ENCODE assay signal across 27 cellular contexts in the genomic region with DNA sequence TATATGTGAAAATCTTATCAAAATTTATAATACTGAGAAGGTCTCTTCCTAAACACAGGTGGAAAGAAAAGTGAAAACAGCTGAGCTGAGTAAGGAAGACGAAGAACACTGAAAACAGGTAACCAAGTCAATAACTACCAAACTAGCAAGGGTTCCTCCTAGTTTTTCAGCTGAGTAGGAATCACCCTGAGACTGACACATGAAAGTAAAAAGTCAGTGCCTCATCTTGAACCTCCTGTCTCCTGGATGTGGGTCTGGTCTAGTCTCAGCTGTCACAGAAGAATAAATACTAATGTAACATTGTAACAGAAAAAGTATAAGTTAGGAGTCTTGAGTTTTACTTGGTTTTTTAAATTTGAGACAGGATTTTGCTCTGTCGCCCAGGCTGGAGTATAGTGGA.
DNase-seq lines count a peak whose midpoint lies in the region; ATAC-seq lines count a peak whose summit lies in the region.
"Had no signal": no experiment of that assay in that cellular context is flagged by ENCODE, and none has a peak within 500 bp of the region (broad histone marks: within the 10 kb centered on the region; RNA-seq: fewer than 3 reads in every experiment).

No MANE protein-coding gene starts in this region.

- peak overlapping the region in 5 of 11 experiments; percentile 18 to 71 (median 61); a peak in 9 of 22 replicates for H3K4me2 ChIP-seq in BLaER1 treated with 17β-estradiol and CSF1 and Interleukin-3, amounts not matched to agents 10 nM and 100 nM
- H3K4me2 ChIP-seq: BLaER1 had no signal

- intact Hi-C loops in sciatic nerve (cut with DNase I): no loop called here

- peaks cover 2% of the 10 kb centered on the region for H3K4me1 Mint-ChIP-seq in memory B cell
- H3K4me1 Mint-ChIP-seq: stimulated activated effector memory CD8-positive, alpha-beta T cell treated with anti-CD3 and anti-CD28 coated beads, Interleukin-12 subunit alpha, Interleukin-12 subunit beta, amount 100 ng/mL, for 72 hours had no signal

- peaks cover 51 to 98% (median 76%) of the 10 kb centered on the region in 11 experiments; a peak in 21 of 22 replicates for H4K20me1 ChIP-seq in BLaER1 treated with 17β-estradiol and CSF1 and Interleukin-3, amounts not matched to agents 10 nM and 100 nM

- no peak overlapping the region for H3K4me3 Mint-ChIP-seq in memory B cell
- H3K4me3 Mint-ChIP-seq: stimulated activated effector memory CD8-positive, alpha-beta T cell treated with anti-CD3 and anti-CD28 coated beads, Interleukin-12 subunit alpha, Interleukin-12 subunit beta, amount 100 ng/mL, for 72 hours had no signal

- no peak for DNase-seq in memory B cell (ENCODE audit: low spot score in 2 of 2)
- DNase-seq in COR-L47 (lab: John Stamatoyannopoulos, UW): no peak
- DNase-seq in NOMO-1 treated with dmso at 0.1 percent for 144 hours (lab: John Stamatoyannopoulos, UW; ENCODE audit: unreplicated experiment): no peak
- DNase-seq in sciatic nerve (ENCODE audit: low spot score): no peak
- no peak for DNase-seq in caudate nucleus (lab: John Stamatoyannopoulos, UW)
- DNase-seq: activated CD4-positive, alpha-beta T cell treated with anti-CD3 and anti-CD28 coated beads, Interleukin-2, amount 50 U/mL, for 48 hours; activated CD8-positive, alpha-beta memory T cell treated with anti-CD3 and anti-CD28 coated beads, Interleukin-2, amount 50 U/mL, for 4 hours; Calu3; left colon; mesendoderm; NCI-H1105 treated with DMSO at 0.1 percent for 48 hours; NCI-H2029; NCI-H226; NCI-H774; nucleus accumbens; OCI-M1; stimulated activated CD4-positive, alpha-beta T cell treated with anti-CD3 and anti-CD28 coated beads, Interleukin-2, amount 100 ng/mL, for 48 hours; T-helper 9 cell; tibial artery; WERI-Rb-1 had no signal

- no peak overlapping the region for H3K4me3 ChIP-seq in BLaER1 treated with 17β-estradiol and CSF1 and Interleukin-3, amounts not matched to agents 10 nM and 100 nM
- H3K4me3 ChIP-seq: BLaER1, tibial artery had no signal

- H3K36me3 ChIP-seq in BLaER1 treated with 17β-estradiol and CSF1 and Interleukin-3, amounts not matched to agents 10 nM and 100 nM: peaks cover 77 to 100% (median 98%) of the 10 kb centered on the region in 11 experiments
- H3K36me3 ChIP-seq: WERI-Rb-1 had no signal

- peak overlapping the region; percentile 1 to 53 (median 43); a peak in 17 of 22 replicates for H3K27ac ChIP-seq in BLaER1 treated with 17β-estradiol and CSF1 and Interleukin-3, amounts not matched to agents 10 nM and 100 nM
- no peak overlapping the region for H3K27ac ChIP-seq in caudate nucleus (ENCODE audit: low read depth, low read length)
- H3K27ac ChIP-seq: BLaER1, tibial artery, WERI-Rb-1 had no signal

- no peaks in the 10 kb centered on the region for H3K9me3 ChIP-seq in BLaER1 treated with 17β-estradiol and CSF1 and Interleukin-3, amounts not matched to agents 10 nM and 100 nM (replicated peaks in 1 of 11)
- H3K9me3 ChIP-seq: BLaER1, tibial artery had no signal

- H3K27ac Mint-ChIP-seq in memory B cell: peak overlapping the region; percentile 89
- H3K27ac Mint-ChIP-seq: activated naive CD4-positive, alpha-beta T cell treated with anti-CD3 and anti-CD28 coated beads, Interleukin-2, amount 50 U/mL, for 72 hours; activated T-helper 2 cell treated with anti-CD3 and anti-CD28 coated beads, Interferon-gamma antibody, Interleukin-2, Interleukin-4, amounts not matched to agents 10 μg/mL and 5 μg/mL and 100 μg/mL, durations not matched to agents 14 hours and 24 hours and 36 hours; stimulated activated effector memory CD8-positive, alpha-beta T cell treated with anti-CD3 and anti-CD28 coated beads, Interleukin-12 subunit alpha, Interleukin-12 subunit beta, amount 100 ng/mL, for 72 hours had no signal

- peak overlapping the region in 4 of 11 experiments; percentile 5 to 32 (median 18); a peak in 4 of 22 replicates for H3K9ac ChIP-seq in BLaER1 treated with 17β-estradiol and CSF1 and Interleukin-3, amounts not matched to agents 10 nM and 100 nM
- H3K9ac ChIP-seq: BLaER1 had no signal

- ATAC-seq in GM18868 (IDR thresholded peaks at IDR 0.05; ENCODE audit: unreplicated experiment) (peak; percentile 29), HG03432 (IDR thresholded peaks at IDR 0.05; ENCODE audit: unreplicated experiment) (peak; percentile 25), memory B cell (ENCODE audit: low read depth) (no peak), sciatic nerve (no peak)
- ATAC-seq: activated naive CD4-positive, alpha-beta T cell treated with anti-CD3 and anti-CD28 coated beads, Interleukin-2, amount 50 U/mL, for 72 hours; left colon; stimulated activated effector memory CD8-positive, alpha-beta T cell treated with anti-CD3 and anti-CD28 coated beads, Interleukin-12 subunit alpha, Interleukin-12 subunit beta, amount 100 ng/mL, for 72 hours had no signal

- no peaks in the 10 kb centered on the region for H3K9me3 Mint-ChIP-seq in memory B cell
- H3K9me3 Mint-ChIP-seq: activated naive CD4-positive, alpha-beta T cell treated with anti-CD3 and anti-CD28 coated beads, Interleukin-2, amount 50 U/mL, for 72 hours; activated T-helper 2 cell treated with anti-CD3 and anti-CD28 coated beads, Interferon-gamma antibody, Interleukin-2, Interleukin-4, amounts not matched to agents 10 μg/mL and 5 μg/mL and 100 μg/mL, durations not matched to agents 14 hours and 24 hours and 36 hours; stimulated activated effector memory CD8-positive, alpha-beta T cell treated with anti-CD3 and anti-CD28 coated beads, Interleukin-12 subunit alpha, Interleukin-12 subunit beta, amount 100 ng/mL, for 72 hours had no signal

- H3K4me1 ChIP-seq in BLaER1 treated with 17β-estradiol and CSF1 and Interleukin-3, amounts not matched to agents 10 nM and 100 nM: peaks cover 0 to 40% (median 16%) of the 10 kb centered on the region in 10 experiments; a peak in 12 of 20 replicates
- H3K4me1 ChIP-seq: BLaER1 had no signal

- H3K27me3 Mint-ChIP-seq in memory B cell: no peaks in the 10 kb centered on the region

- H3K36me3 Mint-ChIP-seq in memory B cell: peaks cover 33% of the 10 kb centered on the region
- H3K36me3 Mint-ChIP-seq: activated naive CD4-positive, alpha-beta T cell treated with anti-CD3 and anti-CD28 coated beads, Interleukin-2, amount 50 U/mL, for 72 hours; stimulated activated effector memory CD8-positive, alpha-beta T cell treated with anti-CD3 and anti-CD28 coated beads, Interleukin-12 subunit alpha, Interleukin-12 subunit beta, amount 100 ng/mL, for 72 hours had no signal

- no peaks in the 10 kb centered on the region for H3K27me3 ChIP-seq in BLaER1 treated with 17β-estradiol and CSF1 and Interleukin-3, amounts not matched to agents 10 nM and 100 nM
- H3K27me3 ChIP-seq: BLaER1, tibial artery had no signal

Comparison
In these comparisons a context has a peak if more than half of its experiments do, and no peak if none do; other contexts are left out.
1. ATAC-seq: peak in GM18868 (single experiment) and HG03432 (single experiment); none in memory B cell (single experiment) and sciatic nerve (single experiment).